In genomic region chr17:33575046-33575445, GRCh38 we compare ENCODE assay signal across 10 cellular contexts.
"Had no signal": no experiment of that assay in that cellular context is flagged by ENCODE, and none has a peak within 500 bp of the region (broad histone marks: within the 10 kb centered on the region; RNA-seq: fewer than 3 reads in every experiment).

No MANE protein-coding gene starts in this region.

- H3K4me2 ChIP-seq: KMS-11 had no signal

- H3K9me3 ChIP-seq: HAP-1 had no signal

- H3K27ac ChIP-seq: HL-60, KMS-11 had no signal

- ATAC-seq: HCT116, HepG2 had no signal

- H3K4me3 ChIP-seq: HAP-1 had no signal

- H3K27ac Mint-ChIP-seq: HFFc6, IgD-negative memory B cell had no signal

- H3K4me1 ChIP-seq: HAP-1 had no signal

- H3K36me3 Mint-ChIP-seq: IgD-negative memory B cell had no signal

- DNase-seq: GOT3, H7, HFFc6, KBM-7 had no signal

- H3K36me3 ChIP-seq: HAP-1 had no signal

- H3K4me3 Mint-ChIP-seq: HFFc6, IgD-negative memory B cell had no signal

- H3K9ac ChIP-seq: KMS-11 had no signal
